1 cellular context compared by ENCODE assay signal in genomic region chr14:104710071-104710735, GRCh38.
TF ChIP-seq lines count a peak whose summit lies in the region.

No MANE protein-coding gene starts in this region.

TF ChIP-seq in HEK293, 187 proteins besides CTCF, POLR2A, EP300 and RAD21 (continued from another document):
- TF ChIP-seq ZNF398 (tag by site-specific recombination; IDR thresholded peaks at IDR 0.05): no peak
- TF ChIP-seq, protein P1, sequence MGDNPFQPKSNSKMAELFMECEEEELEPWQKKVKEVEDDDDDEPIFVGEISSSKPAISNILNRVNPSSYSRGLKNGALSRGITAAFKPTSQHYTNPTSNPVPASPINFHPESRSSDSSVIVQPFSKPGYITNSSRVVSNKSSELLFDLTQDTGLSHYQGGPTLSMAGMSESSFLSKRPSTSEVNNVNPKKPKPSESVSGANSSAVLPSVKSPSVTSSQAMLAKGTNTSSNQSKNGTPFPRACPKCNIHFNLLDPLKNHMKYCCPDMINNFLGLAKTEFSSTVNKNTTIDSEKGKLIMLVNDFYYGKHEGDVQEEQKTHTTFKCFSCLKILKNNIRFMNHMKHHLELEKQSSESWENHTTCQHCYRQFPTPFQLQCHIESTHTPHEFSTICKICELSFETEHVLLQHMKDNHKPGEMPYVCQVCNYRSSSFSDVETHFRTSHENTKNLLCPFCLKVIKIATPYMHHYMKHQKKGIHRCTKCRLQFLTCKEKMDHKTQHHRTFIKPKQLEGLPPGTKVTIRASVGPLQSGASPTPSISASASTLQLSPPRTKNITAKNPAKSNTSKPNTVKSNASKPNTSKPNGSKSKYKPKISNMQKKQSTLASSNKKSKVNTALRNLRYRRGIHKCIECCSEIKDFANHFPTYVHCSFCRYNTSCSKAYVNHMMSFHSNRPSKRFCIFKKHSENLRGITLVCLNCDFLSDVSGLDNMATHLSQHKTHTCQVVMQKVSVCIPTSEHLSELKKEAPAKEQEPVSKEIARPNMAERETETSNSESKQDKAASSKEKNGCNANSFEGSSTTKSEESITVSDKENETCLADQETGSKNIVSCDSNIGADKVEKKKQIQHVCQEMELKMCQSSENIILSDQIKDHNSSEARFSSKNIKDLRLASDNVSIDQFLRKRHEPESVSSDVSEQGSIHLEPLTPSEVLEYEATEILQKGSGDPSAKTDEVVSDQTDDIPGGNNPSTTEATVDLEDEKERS (tag by site-specific recombination; IDR thresholded peaks at IDR 0.05): no peak
- TF ChIP-seq ZNF571 (tag by site-specific recombination; IDR thresholded peaks at IDR 0.05): no peak
- no peak for TF ChIP-seq ZNF654 (tag by site-specific recombination; IDR thresholded peaks at IDR 0.05; ENCODE audit: low read depth)
- no peak for TF ChIP-seq ZNF311 (tag by site-specific recombination; IDR thresholded peaks at IDR 0.05; ENCODE audit: borderline replicate concordance)
- 0 out of 2 replicates have a peak, but pooled peaks have one; percentile 45 for TF ChIP-seq HIC1 (tag by site-specific recombination; IDR thresholded peaks at IDR 0.05)
- TF ChIP-seq ZNF423 (tag by site-specific recombination; IDR thresholded peaks at IDR 0.05): 0 out of 2 replicates have a peak, but pooled peaks have one; percentile 13
- TF ChIP-seq, protein P2, sequence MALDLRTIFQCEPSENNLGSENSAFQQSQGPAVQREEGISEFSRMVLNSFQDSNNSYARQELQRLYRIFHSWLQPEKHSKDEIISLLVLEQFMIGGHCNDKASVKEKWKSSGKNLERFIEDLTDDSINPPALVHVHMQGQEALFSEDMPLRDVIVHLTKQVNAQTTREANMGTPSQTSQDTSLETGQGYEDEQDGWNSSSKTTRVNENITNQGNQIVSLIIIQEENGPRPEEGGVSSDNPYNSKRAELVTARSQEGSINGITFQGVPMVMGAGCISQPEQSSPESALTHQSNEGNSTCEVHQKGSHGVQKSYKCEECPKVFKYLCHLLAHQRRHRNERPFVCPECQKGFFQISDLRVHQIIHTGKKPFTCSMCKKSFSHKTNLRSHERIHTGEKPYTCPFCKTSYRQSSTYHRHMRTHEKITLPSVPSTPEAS (tag by site-specific recombination; IDR thresholded peaks at IDR 0.05): no peak
- TF ChIP-seq ZNF184 (tag by site-specific recombination; IDR thresholded peaks at IDR 0.05): no peak
- no peak for TF ChIP-seq ZNF530 (tag by site-specific recombination; IDR thresholded peaks at IDR 0.05; ENCODE audit: low read depth)
- no peak for TF ChIP-seq GLIS1 (tag by site-specific recombination; IDR thresholded peaks at IDR 0.05)
